In the genomic region with DNA sequence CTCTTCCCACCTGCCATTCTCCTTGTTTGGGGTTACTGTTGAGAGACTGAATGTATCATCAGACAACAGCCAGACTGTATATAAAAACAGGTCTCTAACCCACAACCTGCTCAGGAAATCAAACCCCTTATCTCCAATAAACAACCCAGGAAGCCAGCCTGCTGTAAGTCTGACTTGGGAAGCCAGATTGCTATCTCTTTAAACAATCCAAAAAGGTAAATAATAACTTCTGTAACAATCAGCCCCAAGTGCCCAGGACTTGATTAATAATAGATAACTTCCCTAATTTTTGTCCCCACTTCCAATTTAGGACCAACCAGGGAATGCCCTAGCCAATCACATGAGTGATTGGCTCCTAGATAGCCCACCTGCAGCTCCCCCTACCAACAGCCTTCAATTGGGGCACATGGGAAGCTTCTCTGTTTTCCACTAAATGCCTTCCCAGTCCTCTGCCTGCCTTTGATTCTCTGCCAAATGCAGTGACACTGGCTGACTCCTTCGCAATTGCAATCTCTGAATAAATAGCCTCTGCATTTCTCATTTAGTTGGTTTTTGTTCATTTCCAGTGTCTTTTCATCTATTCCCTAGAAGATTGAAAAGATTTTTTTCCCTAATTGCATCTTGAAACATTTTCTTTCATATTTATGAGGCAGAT, we compare ENCODE assay signal across 19 cellular contexts.
"Had no signal": no experiment of that assay in that cellular context is flagged by ENCODE, and none has a peak within 500 bp of the region (broad histone marks: within the 10 kb centered on the region; RNA-seq: fewer than 3 reads in every experiment).

No MANE protein-coding gene starts in this region.

- H3K27ac Mint-ChIP-seq: endodermal cell; natural killer cell treated with Interleukin-12 subunit alpha and Interleukin-12 subunit beta and Interleukin-15 and Interleukin-18, amount 100 ng/mL, for 72 hours had no signal

- H3K36me3 ChIP-seq: brain microvascular endothelial cell, colonic mucosa, neutrophil, thyroid gland had no signal

- H3K27me3 ChIP-seq: brain microvascular endothelial cell, colonic mucosa, hepatocyte, neutrophil, thyroid gland had no signal

- H3K27me3 Mint-ChIP-seq: central memory CD8-positive, alpha-beta T cell; natural killer cell treated with Interleukin-12 subunit alpha and Interleukin-12 subunit beta and Interleukin-15 and Interleukin-18, amount 100 ng/mL, for 72 hours had no signal

- H3K4me3 Mint-ChIP-seq: central memory CD8-positive, alpha-beta T cell; endodermal cell; natural killer cell treated with Interleukin-12 subunit alpha and Interleukin-12 subunit beta and Interleukin-15 and Interleukin-18, amount 100 ng/mL, for 72 hours had no signal

- ATAC-seq: foreskin keratinocyte; left cardiac atrium; natural killer cell treated with Interleukin-12 subunit alpha and Interleukin-12 subunit beta and Interleukin-15 and Interleukin-18, amount 100 ng/mL, for 72 hours had no signal

- FAIRE-seq: islet of Langerhans had no signal

- H3K27ac ChIP-seq: brain microvascular endothelial cell, colonic mucosa, epithelial cell of prostate, foreskin keratinocyte, hepatocyte, neutrophil, parathyroid adenoma, thyroid gland had no signal

- H3K4me3 ChIP-seq: colonic mucosa, hepatocyte, thyroid gland had no signal

- H3K9me3 ChIP-seq: colonic mucosa, neutrophil, thyroid gland had no signal

- H3K4me1 ChIP-seq: colonic mucosa, foreskin keratinocyte, parathyroid adenoma had no signal

- DNase-seq: activated CD4-positive, alpha-beta T cell treated with anti-CD3 and anti-CD28 coated beads for 1 hour; activated CD4-positive, alpha-beta T cell treated with anti-CD3 and anti-CD28 coated beads, Interleukin-2, amount 50 U/mL, for 4 hours; activated naive CD4-positive, alpha-beta T cell treated with Interleukin-2 at 50 U/mL for 16 hours; activated T-cell treated with anti-CD3 and anti-CD28 coated beads for 4 hours; brain microvascular endothelial cell; colonic mucosa; endodermal cell; foreskin keratinocyte; left cardiac atrium; mesendoderm; stimulated activated naive CD4-positive, alpha-beta T cell had no signal
